Comparison of ENCODE assay signal across 1 cellular context in the genomic region with DNA sequence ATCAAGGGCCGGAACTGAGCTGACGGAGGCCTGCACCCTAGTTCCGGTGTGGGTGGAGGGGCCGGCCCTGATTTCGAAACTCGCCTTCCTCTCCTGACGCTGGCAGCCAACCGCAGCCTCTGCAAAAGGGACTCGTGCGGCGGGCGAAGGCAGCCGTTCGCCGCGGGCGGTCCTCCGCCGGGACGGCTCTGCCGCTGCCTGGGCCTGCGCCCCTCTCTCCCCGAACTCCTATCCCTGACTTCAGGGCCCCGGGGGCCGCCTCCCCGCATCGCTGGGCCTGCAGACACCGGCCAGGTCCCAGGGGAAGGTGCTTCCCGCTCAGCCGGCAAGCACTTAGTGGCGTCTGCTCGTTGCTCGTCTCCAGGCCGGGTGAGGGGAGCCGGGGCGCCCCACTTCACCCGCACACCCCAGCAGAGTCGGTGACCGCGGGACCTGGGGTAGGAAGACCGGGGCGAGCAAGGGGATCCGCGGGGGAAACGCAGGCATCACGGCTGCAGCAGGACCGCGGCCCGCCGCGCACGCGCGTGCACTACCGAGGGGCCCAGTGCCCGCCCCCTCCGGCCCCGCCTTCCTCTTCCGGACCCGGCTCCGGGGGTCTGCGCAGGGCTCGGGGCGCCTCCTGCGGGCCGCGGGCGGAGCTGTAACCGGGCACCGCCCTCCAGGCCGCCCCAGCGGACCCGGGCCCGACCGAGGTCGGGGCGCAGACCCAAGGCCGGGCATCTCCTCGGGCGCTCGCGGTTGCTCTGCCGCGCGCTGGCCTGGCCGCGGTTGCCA.
TF ChIP-seq lines count a peak whose summit lies in the region.

No MANE protein-coding gene starts in this region.

TF ChIP-seq in HepG2, 621 proteins besides CTCF, POLR2A, EP300 and RAD21 (continued from another document and continues in another):
- no peak for TF ChIP-seq ZHX2 (IDR thresholded peaks at IDR 0.05; ENCODE audit: low read depth)
- TF ChIP-seq ZHX2 (CRISPR knock-in tag; IDR thresholded peaks at IDR 0.05; ENCODE audit: borderline replicate concordance) = 0 out of 2 replicates have a peak, but pooled peaks have one; percentile 77
- peak; percentile 36 for TF ChIP-seq NFYB (CRISPR knock-in tag; IDR thresholded peaks at IDR 0.05)
- TF ChIP-seq MEIS2 (CRISPR knock-in tag; IDR thresholded peaks at IDR 0.05) = 0 out of 2 replicates have a peak, but pooled peaks have one; percentile 56
- peak; percentile 72; the same call in 1 of the 2 replicates for TF ChIP-seq HOXD1 (CRISPR knock-in tag; IDR thresholded peaks at IDR 0.05)
- no peak for TF ChIP-seq ZNF24 (IDR thresholded peaks at IDR 0.05)
- TF ChIP-seq ZFX (CRISPR knock-in tag; IDR thresholded peaks at IDR 0.05; ENCODE audit: low read depth) = peak; percentile 96
- no peak for TF ChIP-seq ZEB1 (IDR thresholded peaks at IDR 0.05; ENCODE audit: insufficient replicate concordance, low read depth)
- 0 out of 2 replicates have a peak, but pooled peaks have one; percentile 59 for TF ChIP-seq ZNF572 (CRISPR knock-in tag; IDR thresholded peaks at IDR 0.05)
- peak; percentile 70 for TF ChIP-seq SALL1 (CRISPR knock-in tag; IDR thresholded peaks at IDR 0.05)
- TF ChIP-seq PHB2 (IDR thresholded peaks at IDR 0.05; ENCODE audit: partially characterized antibody) = no peak
- no peak for TF ChIP-seq THYN1 (CRISPR knock-in tag; IDR thresholded peaks at IDR 0.05; ENCODE audit: borderline replicate concordance, low read depth)
- TF ChIP-seq, protein P1, sequence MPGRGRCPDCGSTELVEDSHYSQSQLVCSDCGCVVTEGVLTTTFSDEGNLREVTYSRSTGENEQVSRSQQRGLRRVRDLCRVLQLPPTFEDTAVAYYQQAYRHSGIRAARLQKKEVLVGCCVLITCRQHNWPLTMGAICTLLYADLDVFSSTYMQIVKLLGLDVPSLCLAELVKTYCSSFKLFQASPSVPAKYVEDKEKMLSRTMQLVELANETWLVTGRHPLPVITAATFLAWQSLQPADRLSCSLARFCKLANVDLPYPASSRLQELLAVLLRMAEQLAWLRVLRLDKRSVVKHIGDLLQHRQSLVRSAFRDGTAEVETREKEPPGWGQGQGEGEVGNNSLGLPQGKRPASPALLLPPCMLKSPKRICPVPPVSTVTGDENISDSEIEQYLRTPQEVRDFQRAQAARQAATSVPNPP (CRISPR knock-in tag; IDR thresholded peaks at IDR 0.05) = peak; percentile 80
- TF ChIP-seq ZC3H13 (CRISPR knock-in tag; IDR thresholded peaks at IDR 0.05) = peak; percentile 95
- TF ChIP-seq RFX3 (CRISPR knock-in tag; IDR thresholded peaks at IDR 0.05) = no peak
- no peak for TF ChIP-seq RNF219 (CRISPR knock-in tag; IDR thresholded peaks at IDR 0.05)
- no peak for TF ChIP-seq NFIC (IDR thresholded peaks at IDR 0.05; ENCODE audit: low read length)
- TF ChIP-seq ZNF335 (CRISPR knock-in tag; IDR thresholded peaks at IDR 0.05) = no peak
- TF ChIP-seq DPF2 (CRISPR knock-in tag; IDR thresholded peaks at IDR 0.05; ENCODE audit: borderline replicate concordance, low read depth) = peak; percentile 53; the same call in 1 of the 2 replicates
- TF ChIP-seq NCOA1 (CRISPR knock-in tag; IDR thresholded peaks at IDR 0.05) = peak; percentile 84; the same call in 1 of the 2 replicates
- TF ChIP-seq MXI1 (IDR thresholded peaks at IDR 0.05; ENCODE audit: borderline replicate concordance, low read depth, low read length) = peak; percentile 66; the same call in 2 of the 3 replicates
- TF ChIP-seq ZNF34 (CRISPR knock-in tag; IDR thresholded peaks at IDR 0.05; ENCODE audit: borderline replicate concordance) = peak; percentile 88; the same call in 1 of the 2 replicates
- TF ChIP-seq MTA1 (CRISPR knock-in tag; IDR thresholded peaks at IDR 0.05; ENCODE audit: borderline replicate concordance) = peak; percentile 90; the same call in 1 of the 2 replicates
- TF ChIP-seq, protein P2, sequence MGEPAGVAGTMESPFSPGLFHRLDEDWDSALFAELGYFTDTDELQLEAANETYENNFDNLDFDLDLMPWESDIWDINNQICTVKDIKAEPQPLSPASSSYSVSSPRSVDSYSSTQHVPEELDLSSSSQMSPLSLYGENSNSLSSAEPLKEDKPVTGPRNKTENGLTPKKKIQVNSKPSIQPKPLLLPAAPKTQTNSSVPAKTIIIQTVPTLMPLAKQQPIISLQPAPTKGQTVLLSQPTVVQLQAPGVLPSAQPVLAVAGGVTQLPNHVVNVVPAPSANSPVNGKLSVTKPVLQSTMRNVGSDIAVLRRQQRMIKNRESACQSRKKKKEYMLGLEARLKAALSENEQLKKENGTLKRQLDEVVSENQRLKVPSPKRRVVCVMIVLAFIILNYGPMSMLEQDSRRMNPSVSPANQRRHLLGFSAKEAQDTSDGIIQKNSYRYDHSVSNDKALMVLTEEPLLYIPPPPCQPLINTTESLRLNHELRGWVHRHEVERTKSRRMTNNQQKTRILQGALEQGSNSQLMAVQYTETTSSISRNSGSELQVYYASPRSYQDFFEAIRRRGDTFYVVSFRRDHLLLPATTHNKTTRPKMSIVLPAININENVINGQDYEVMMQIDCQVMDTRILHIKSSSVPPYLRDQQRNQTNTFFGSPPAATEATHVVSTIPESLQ (CRISPR knock-in tag; conservative IDR thresholded peaks at IDR 0.05) = no peak
- peak; percentile 11; the same call in 1 of the 2 replicates for TF ChIP-seq ZNF629 (CRISPR knock-in tag; conservative IDR thresholded peaks at IDR 0.05)
- no peak for TF ChIP-seq TBL1XR1 (IDR thresholded peaks at IDR 0.05; ENCODE audit: borderline replicate concordance, low read length, partially characterized antibody)
- TF ChIP-seq ATF5 (CRISPR knock-in tag; IDR thresholded peaks at IDR 0.05; ENCODE audit: low read depth) = 0 out of 2 replicates have a peak, but pooled peaks have one; percentile 54
- TF ChIP-seq TFAP4 (IDR thresholded peaks at IDR 0.05; ENCODE audit: borderline replicate concordance, low read depth) = no peak
- TF ChIP-seq ZNF484 (CRISPR knock-in tag; IDR thresholded peaks at IDR 0.05; ENCODE audit: borderline replicate concordance, low read depth) = peak; percentile 81; the same call in 1 of the 2 replicates
- no peak for TF ChIP-seq TMF1 (CRISPR knock-in tag; IDR thresholded peaks at IDR 0.05; ENCODE audit: low read depth)
- no peak for TF ChIP-seq ZNF20 (CRISPR knock-in tag; IDR thresholded peaks at IDR 0.05)
- no peak; the same call in 1 of the 2 replicates for TF ChIP-seq ZZZ3 (CRISPR knock-in tag; IDR thresholded peaks at IDR 0.05; ENCODE audit: borderline replicate concordance)
- no peak for TF ChIP-seq KDM6A (CRISPR knock-in tag; IDR thresholded peaks at IDR 0.05; ENCODE audit: low read depth)
- TF ChIP-seq ZIK1 (CRISPR knock-in tag; IDR thresholded peaks at IDR 0.05; ENCODE audit: borderline replicate concordance, low read depth) = peak; percentile 47; the same call in 1 of the 2 replicates
- no peak for TF ChIP-seq SRSF4 (IDR thresholded peaks at IDR 0.05; ENCODE audit: low read depth, low read length, poor library complexity, severe bottlenecking)
- TF ChIP-seq ZNF281 (CRISPR knock-in tag; IDR thresholded peaks at IDR 0.05; ENCODE audit: borderline replicate concordance) = peak; percentile 93
- TF ChIP-seq ZNF547 (CRISPR knock-in tag; IDR thresholded peaks at IDR 0.05) = peak; percentile 91
- peak; percentile 69; the same call in 1 of the 2 replicates for TF ChIP-seq PPARG (CRISPR knock-in tag; conservative IDR thresholded peaks at IDR 0.05)
- TF ChIP-seq ZNF777 (CRISPR knock-in tag; IDR thresholded peaks at IDR 0.05) = peak; percentile 46; the same call in 1 of the 2 replicates
- TF ChIP-seq ZNF367 (CRISPR knock-in tag; IDR thresholded peaks at IDR 0.05; ENCODE audit: borderline replicate concordance) = no peak
- TF ChIP-seq ZNF704 (CRISPR knock-in tag; IDR thresholded peaks at IDR 0.05; ENCODE audit: borderline replicate concordance) = peak; percentile 92; the same call in 1 of the 2 replicates
